In genomic region chr3:155658006-155658405, GRCh38 we compare ENCODE assay signal across 7 cellular contexts.
"Had no signal": no experiment of that assay in that cellular context is flagged by ENCODE, and none has a peak within 500 bp of the region (broad histone marks: within the 10 kb centered on the region; RNA-seq: fewer than 3 reads in every experiment).

No MANE protein-coding gene starts in this region.

- DNase-seq: GOT3, H9, HCEC 1CT, IMR-90, Karpas-422, KBM-7 had no signal

- H3K4me2 ChIP-seq: KMS-11 had no signal

- H3K4me3 Mint-ChIP-seq: H9 had no signal

- H3K9me3 Mint-ChIP-seq: H9 had no signal

- H3K27ac ChIP-seq: KMS-11 had no signal

- H3K9ac ChIP-seq: KMS-11 had no signal
